ENCODE assay signal across 1 cellular context in genomic region chr1:205791568-205792180, GRCh38.
TF ChIP-seq lines count a peak whose summit lies in the region.

No MANE protein-coding gene starts in this region.

TF ChIP-seq in K562, 482 proteins besides CTCF, POLR2A, EP300 and RAD21 (continued from another document):
- TF ChIP-seq RREB1 (CRISPR knock-in tag; IDR thresholded peaks at IDR 0.05): peak; percentile 45; the same call in 1 of the 2 replicates
- TF ChIP-seq NFIX (CRISPR knock-in tag; IDR thresholded peaks at IDR 0.05; ENCODE audit: low read depth): 0 out of 2 replicates have a peak, but pooled peaks have one; percentile 8
TF ChIP-seq in K562: peak in this region for 28.
